In genomic region chr18:78814766-78815165, GRCh38 we compare ENCODE assay signal across 28 cellular contexts.
DNase-seq lines count a peak whose midpoint lies in the region; ATAC-seq and TF ChIP-seq lines count a peak whose summit lies in the region.
"Had no signal": no experiment of that assay in that cellular context is flagged by ENCODE, and none has a peak within 500 bp of the region (broad histone marks: within the 10 kb centered on the region; RNA-seq: fewer than 3 reads in every experiment).

No MANE protein-coding gene starts in this region.

- no peaks in the 10 kb centered on the region for H3K36me3 Mint-ChIP-seq in Caco-2 (ENCODE audit: insufficient read depth, unreplicated experiment)
- no peaks in the 10 kb centered on the region for H3K36me3 Mint-ChIP-seq in endodermal cell (ENCODE audit: low read depth)
- no peaks in the 10 kb centered on the region for H3K36me3 Mint-ChIP-seq in nephron progenitor cell (ENCODE audit: low read depth)
- no peaks in the 10 kb centered on the region for H3K36me3 Mint-ChIP-seq in CD8-positive, alpha-beta memory T cell
- H3K36me3 Mint-ChIP-seq: activated naive CD4-positive, alpha-beta T cell treated with anti-CD3 and anti-CD28 coated beads, Interleukin-2, amount 10 ng/mL, durations not matched to agents 7 days and 5 days had no signal

- no peak for TF ChIP-seq CTCF in Caco-2 (IDR thresholded peaks at IDR 0.05; ENCODE audit: insufficient read depth in 1 of 2, low read depth in 1 of 2, low read length in 1 of 2, severe bottlenecking in 1 of 2, unreplicated experiment in 1 of 2)
- TF ChIP-seq CTCF in endodermal cell (conservative IDR thresholded peaks at IDR 0.05) = no peak
- no peak for TF ChIP-seq CTCF in nephron progenitor cell (IDR thresholded peaks at IDR 0.05)

- intact Hi-C loops in Caco-2 (cut with micrococcal nuclease; ENCODE audit: unreplicated experiment) = no loop called here

- H3K4me3 Mint-ChIP-seq in Caco-2 (ENCODE audit: unreplicated experiment) (peak overlapping the region; percentile 63), endodermal cell (peak overlapping the region; percentile 12), nephron progenitor cell (peak overlapping the region; percentile 74)
- H3K4me3 Mint-ChIP-seq in CD8-positive, alpha-beta memory T cell = no peak overlapping the region
- H3K4me3 Mint-ChIP-seq: activated naive CD4-positive, alpha-beta T cell treated with anti-CD3 and anti-CD28 coated beads, Interleukin-2, amount 10 ng/mL, durations not matched to agents 7 days and 5 days; activated T-cell treated with anti-CD3 and anti-CD28 coated beads, Interleukin-2, amount 50 U/mL, for 4 hours; T-helper 1 cell treated with Interleukin-12 subunit alpha and Interleukin-12 subunit beta and Interleukin-4 antibody, amounts not matched to agents 30 μg/mL and 1 μg/mL, for 36 hours had no signal

- no peaks in the 10 kb centered on the region for H3K36me3 ChIP-seq in Caco-2 (ENCODE audit: control insufficient read depth, insufficient read depth, low read length)
- H3K36me3 ChIP-seq in endodermal cell (ENCODE audit: control insufficient read depth, insufficient read depth, low read length) = no peaks in the 10 kb centered on the region
- H3K36me3 ChIP-seq in CD8-positive, alpha-beta memory T cell (ENCODE audit: insufficient read depth, low read length) = no peaks in the 10 kb centered on the region
- H3K36me3 ChIP-seq: breast epithelium, esophagus muscularis mucosa, SJSA1, vagina had no signal

- H3K9me3 Mint-ChIP-seq in Caco-2 (ENCODE audit: unreplicated experiment) (no peaks in the 10 kb centered on the region), endodermal cell (no peaks in the 10 kb centered on the region), nephron progenitor cell (peaks cover 4% of the 10 kb centered on the region)
- peaks cover 0 to 2% (median 0%) of the 10 kb centered on the region in 5 donors for H3K9me3 Mint-ChIP-seq in CD8-positive, alpha-beta memory T cell

- DNase-seq in Caco-2 (no peak), NCI-H146 treated with DMSO at 0.1 percent for 48 hours (lab: John Stamatoyannopoulos, UW; ENCODE audit: unreplicated experiment) (peak; percentile 47), endodermal cell (no peak), nephron progenitor cell (peak; percentile 18), ureter (ENCODE audit: low spot score) (no peak), UCSD-AML1 (lab: John Stamatoyannopoulos, UW; ENCODE audit: unreplicated experiment) (no peak)
- no peak for DNase-seq in CD8-positive, alpha-beta memory T cell
- DNase-seq: activated CD4-positive, alpha-beta T cell treated with anti-CD3 and anti-CD28 coated beads for 48 hours; activated naive CD4-positive, alpha-beta T cell treated with anti-CD3 and anti-CD28 coated beads, Interleukin-2, amount 10 ng/mL, durations not matched to agents 7 days and 5 days; activated T-cell treated with anti-CD3 and anti-CD28 coated beads, Interleukin-2, amount 50 U/mL, for 4 hours; amniotic stem cell; cortex of kidney; DND-41; foreskin melanocyte; HCEC 1CT; left ventricle myocardium superior; NCI-H1105 treated with DMSO at 0.1 percent for 48 hours; NCI-H2107; psoas muscle; stimulated activated CD4-positive, alpha-beta T cell treated with anti-CD3 and anti-CD28 coated beads, Interleukin-2, amount 100 ng/mL, for 24 hours; substantia nigra had no signal

- H3K4me3 ChIP-seq in Caco-2 (ENCODE audit: low read depth, low read length) = no peak overlapping the region
- H3K4me3 ChIP-seq in endodermal cell (ENCODE audit: low read length) = no peak overlapping the region
- no peak overlapping the region for H3K4me3 ChIP-seq in CD8-positive, alpha-beta memory T cell (ENCODE audit: low read length)
- H3K4me3 ChIP-seq: A549, breast epithelium, esophagus muscularis mucosa, psoas muscle, SJSA1, vagina had no signal

- POLR2A ChIA-PET in Caco-2 (lab: Charles Lee) = no interaction called here
- POLR2A ChIA-PET in CD8-positive, alpha-beta memory T cell (lab: Charles Lee) = no interaction called here

- CTCF ChIA-PET in Caco-2 (lab: Charles Lee) = no interaction called here
- CTCF ChIA-PET in CD8-positive, alpha-beta memory T cell (lab: Charles Lee) = no interaction called here

- no peaks in the 10 kb centered on the region for H3K27me3 Mint-ChIP-seq in Caco-2 (ENCODE audit: insufficient read depth, unreplicated experiment)
- H3K27me3 Mint-ChIP-seq in endodermal cell (ENCODE audit: insufficient read depth) = peaks cover 33% of the 10 kb centered on the region
- peaks cover 10% of the 10 kb centered on the region for H3K27me3 Mint-ChIP-seq in nephron progenitor cell (ENCODE audit: low read depth, poor library complexity)
- H3K27me3 Mint-ChIP-seq in CD8-positive, alpha-beta memory T cell = peaks cover 11 to 28% of the 10 kb centered on the region in 2 donors

- no peak for ATAC-seq in GM21619 (IDR thresholded peaks at IDR 0.05; ENCODE audit: unreplicated experiment)
- ATAC-seq: A549; activated T-cell treated with anti-CD3 and anti-CD28 coated beads, Interleukin-2, amount 50 U/mL, for 4 hours; left ventricle myocardium superior; psoas muscle had no signal

- H3K4me1 ChIP-seq in Caco-2 (no peaks in the 10 kb centered on the region), endodermal cell (ENCODE audit: control insufficient read depth, insufficient read depth, low read length) (no peaks in the 10 kb centered on the region)
- no peaks in the 10 kb centered on the region for H3K4me1 ChIP-seq in CD8-positive, alpha-beta memory T cell (ENCODE audit: insufficient read depth, low read length)
- H3K4me1 ChIP-seq: A549, breast epithelium, esophagus muscularis mucosa, psoas muscle, SJSA1 had no signal

- 45 to 66% methylated on average over 3 to 14 of the region's 14 CpGs for WGBS in endodermal cell (ENCODE audit: insufficient coverage in 1 of 2, insufficient read length in 1 of 2), 2 experiments

- H3K9me3 ChIP-seq in Caco-2 (no peaks in the 10 kb centered on the region), endodermal cell (ENCODE audit: control insufficient read depth, low read length) (peaks cover 6% of the 10 kb centered on the region)
- H3K9me3 ChIP-seq in CD8-positive, alpha-beta memory T cell (ENCODE audit: low read length) = no peaks in the 10 kb centered on the region
- H3K9me3 ChIP-seq: A549, breast epithelium, esophagus muscularis mucosa, psoas muscle, vagina had no signal

- H3K9ac ChIP-seq in endodermal cell (ENCODE audit: extremely low read depth, low read length, poor library complexity, severe bottlenecking) = no peak overlapping the region

- H3K27me3 ChIP-seq in Caco-2 (replicated peaks; ENCODE audit: control insufficient read depth, insufficient read depth, low read length) (no peaks in the 10 kb centered on the region), endodermal cell (ENCODE audit: control insufficient read depth, insufficient read depth, low read length, poor library complexity, severe bottlenecking) (peaks cover 20% of the 10 kb centered on the region)
- no peaks in the 10 kb centered on the region for H3K27me3 ChIP-seq in CD8-positive, alpha-beta memory T cell (ENCODE audit: insufficient read depth, low read length, poor library complexity, severe bottlenecking)
- H3K27me3 ChIP-seq: SJSA1, vagina had no signal

- BruUV-seq in Caco-2 (replicated peaks; lab: Mats Ljungman, UMichigan) = no TSS peak

- no peak overlapping the region for H3K27ac ChIP-seq in endodermal cell (ENCODE audit: low read depth, low read length)
- no peak overlapping the region for H3K27ac ChIP-seq in CD8-positive, alpha-beta memory T cell (ENCODE audit: low read depth, low read length)
- H3K27ac ChIP-seq: A549, breast epithelium, esophagus muscularis mucosa, psoas muscle, SJSA1, vagina had no signal

- no peaks in the 10 kb centered on the region for H3K4me1 Mint-ChIP-seq in Caco-2 (ENCODE audit: low read depth, unreplicated experiment)
- peaks cover 24% of the 10 kb centered on the region for H3K4me1 Mint-ChIP-seq in endodermal cell
- peaks cover 42% of the 10 kb centered on the region for H3K4me1 Mint-ChIP-seq in nephron progenitor cell
- no peaks in the 10 kb centered on the region for H3K4me1 Mint-ChIP-seq in CD8-positive, alpha-beta memory T cell
- H3K4me1 Mint-ChIP-seq: activated naive CD4-positive, alpha-beta T cell treated with anti-CD3 and anti-CD28 coated beads, Interleukin-2, amount 10 ng/mL, durations not matched to agents 7 days and 5 days had no signal

- peak overlapping the region; percentile 25 for H3K27ac Mint-ChIP-seq in Caco-2 (ENCODE audit: unreplicated experiment)
- H3K27ac Mint-ChIP-seq in endodermal cell = no peak overlapping the region
- no peak overlapping the region for H3K27ac Mint-ChIP-seq in nephron progenitor cell
- H3K27ac Mint-ChIP-seq in CD8-positive, alpha-beta memory T cell = no peak overlapping the region
- H3K27ac Mint-ChIP-seq: activated naive CD4-positive, alpha-beta T cell treated with anti-CD3 and anti-CD28 coated beads, Interleukin-2, amount 10 ng/mL, durations not matched to agents 7 days and 5 days; T-helper 1 cell treated with Interleukin-12 subunit alpha and Interleukin-12 subunit beta and Interleukin-4 antibody, amounts not matched to agents 30 μg/mL and 1 μg/mL, for 36 hours had no signal

Comparison
In these comparisons a context has a peak if more than half of its experiments do, and no peak if none do; other contexts are left out.
1. DNase-seq: peak in NCI-H146 treated with DMSO at 0.1 percent for 48 hours (single experiment) and nephron progenitor cell (single experiment); none in Caco-2 (0 of 2), endodermal cell (single experiment), CD8-positive, alpha-beta memory T cell (0 of 5), ureter (single experiment) and UCSD-AML1 (single experiment).
2. H3K4me3 Mint-ChIP-seq: peak in Caco-2 (single experiment), endodermal cell (single experiment) and nephron progenitor cell (single experiment); none in CD8-positive, alpha-beta memory T cell (0 of 7).